In the genomic region with DNA sequence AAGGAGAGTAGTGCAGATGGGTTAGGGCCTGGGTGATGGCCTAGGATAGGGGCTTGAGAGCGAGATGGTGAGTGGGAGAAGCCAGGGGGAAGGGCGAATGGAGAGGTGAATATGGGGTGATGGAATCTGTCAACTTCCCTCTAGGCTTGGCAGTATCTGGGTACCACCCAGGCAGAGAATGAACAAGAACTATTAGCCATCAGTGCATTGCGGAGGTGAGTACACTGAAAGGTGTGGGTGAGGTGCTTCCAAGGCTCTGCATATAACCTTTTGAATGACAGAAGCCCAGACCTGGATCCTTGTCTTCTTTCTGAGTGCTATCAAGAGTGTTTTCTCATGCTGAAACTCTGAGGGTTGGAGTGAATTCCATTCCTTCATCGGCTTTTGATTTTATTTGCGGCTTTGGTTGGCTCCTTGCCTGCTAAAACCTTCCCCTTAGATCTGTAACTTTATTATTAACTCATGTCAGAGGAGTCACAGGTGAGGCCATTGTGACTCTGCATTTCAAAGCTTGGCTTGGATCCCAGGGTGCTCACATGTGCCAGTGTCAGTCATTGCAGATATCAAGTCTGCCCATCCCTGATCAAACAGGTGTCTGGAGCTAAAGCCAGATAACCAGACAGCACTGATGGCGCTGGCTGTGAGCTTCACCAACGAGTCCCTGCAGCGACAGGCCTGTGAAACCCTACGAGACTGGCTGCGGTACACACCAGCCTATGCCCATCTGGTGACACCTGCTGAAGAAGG, we compare ENCODE assay signal across 26 cellular contexts.
"Had no signal": no experiment of that assay in that cellular context is flagged by ENCODE, and none has a peak within 500 bp of the region (broad histone marks: within the 10 kb centered on the region; RNA-seq: fewer than 3 reads in every experiment).

No MANE protein-coding gene starts in this region.

- DNase-seq: activated B cell treated with CpG ODN at 0.5 μM for 24 hours; activated CD4-positive, alpha-beta memory T cell treated with anti-CD3 and anti-CD28 coated beads for 36 hours; activated CD4-positive, alpha-beta T cell treated with anti-CD3 and anti-CD28 coated beads for 36 hours; activated naive CD4-positive, alpha-beta T cell treated with anti-CD3 and anti-CD28 coated beads for 36 hours; activated naive CD8-positive, alpha-beta T cell treated with anti-CD3 and anti-CD28 coated beads, Interleukin-2, amount 10 ng/mL, durations not matched to agents 7 days and 5 days; activated T-cell treated with anti-CD3 and anti-CD28 coated beads, Interleukin-2, amount 50 U/mL, for 48 hours; amniotic stem cell; effector memory CD4-positive, alpha-beta T cell; esophagus squamous epithelium; islet precursor cell; left colon; lower lobe of right lung; natural killer cell; ovary; spleen; stimulated activated CD4-positive, alpha-beta T cell treated with anti-CD3 and anti-CD28 coated beads, Interleukin-4, amount 100 ng/mL, for 1 hour; stimulated activated naive CD4-positive, alpha-beta T cell; T-helper 1 cell; testis; trophoblast cell; uterus had no signal

- ATAC-seq: activated CD4-positive, alpha-beta T cell treated with anti-CD3 and anti-CD28 coated beads for 36 hours; gastroesophageal sphincter; left colon; lower lobe of right lung; natural killer cell; sciatic nerve had no signal

- H3K4me1 ChIP-seq: breast epithelium, esophagus squamous epithelium, gastroesophageal sphincter, lower lobe of right lung, spleen, testis, uterus had no signal

- H3K27ac ChIP-seq: breast epithelium, esophagus squamous epithelium, gastroesophageal sphincter, lower lobe of right lung, neutrophil, ovary, spleen, testis, uterus had no signal

- H3K9me3 ChIP-seq: breast epithelium, lower lobe of right lung, neutrophil, ovary, testis, uterus had no signal

- H3K27me3 Mint-ChIP-seq: activated B cell treated with CpG ODN at 0.5 μM for 24 hours; activated CD4-positive, alpha-beta memory T cell treated with anti-CD3 and anti-CD28 coated beads for 36 hours; activated CD4-positive, alpha-beta T cell treated with anti-CD3 and anti-CD28 coated beads for 36 hours; activated naive CD8-positive, alpha-beta T cell treated with anti-CD3 and anti-CD28 coated beads, Interleukin-2, amount 10 ng/mL, durations not matched to agents 7 days and 5 days; central memory CD8-positive, alpha-beta T cell had no signal

- H3K27ac Mint-ChIP-seq: activated B cell treated with CpG ODN at 0.5 μM for 24 hours; activated CD4-positive, alpha-beta memory T cell treated with anti-CD3 and anti-CD28 coated beads for 36 hours; activated CD4-positive, alpha-beta T cell treated with anti-CD3 and anti-CD28 coated beads for 36 hours; activated naive CD4-positive, alpha-beta T cell treated with anti-CD3 and anti-CD28 coated beads for 36 hours; activated naive CD8-positive, alpha-beta T cell treated with anti-CD3 and anti-CD28 coated beads, Interleukin-2, amount 10 ng/mL, durations not matched to agents 7 days and 5 days; natural killer cell had no signal

- H3K4me3 ChIP-seq: breast epithelium, esophagus squamous epithelium, gastroesophageal sphincter, lower lobe of right lung, ovary, spleen, testis, uterus had no signal

- H3K4me1 Mint-ChIP-seq: activated CD4-positive, alpha-beta T cell treated with anti-CD3 and anti-CD28 coated beads for 36 hours; activated naive CD8-positive, alpha-beta T cell treated with anti-CD3 and anti-CD28 coated beads, Interleukin-2, amount 10 ng/mL, durations not matched to agents 7 days and 5 days; central memory CD8-positive, alpha-beta T cell; natural killer cell had no signal

- H3K36me3 ChIP-seq: uterus had no signal

- H3K4me3 Mint-ChIP-seq: activated B cell treated with CpG ODN at 0.5 μM for 24 hours; activated CD4-positive, alpha-beta memory T cell treated with anti-CD3 and anti-CD28 coated beads for 36 hours; activated CD4-positive, alpha-beta T cell treated with anti-CD3 and anti-CD28 coated beads for 36 hours; activated naive CD4-positive, alpha-beta T cell treated with anti-CD3 and anti-CD28 coated beads for 36 hours; activated naive CD8-positive, alpha-beta T cell treated with anti-CD3 and anti-CD28 coated beads, Interleukin-2, amount 10 ng/mL, durations not matched to agents 7 days and 5 days; central memory CD8-positive, alpha-beta T cell; natural killer cell had no signal

- H3K27me3 ChIP-seq: breast epithelium, esophagus squamous epithelium, gastroesophageal sphincter, neutrophil, ovary, spleen, testis, uterus had no signal
